In genomic region chr20:57244627-57245214, GRCh38 we compare ENCODE assay signal across 16 cellular contexts. TPM values are rescaled to one million over a fixed set of nuclear protein-coding genes. Genes with fewer than 3 reads are reported as not detected.
DNase-seq lines count a peak whose midpoint lies in the region; ATAC-seq, FAIRE-seq and TF ChIP-seq lines count a peak whose summit lies in the region.
"Had no signal": no experiment of that assay in that cellular context is flagged by ENCODE, and none has a peak within 500 bp of the region (broad histone marks: within the 10 kb centered on the region; RNA-seq: fewer than 3 reads in every experiment).

No MANE protein-coding gene starts in this region.

- in situ Hi-C loops in GM12878 (cut with MboI), result no loop called here

- no peak overlapping the region for H2BK20ac ChIP-seq in H9 (ENCODE audit: low read depth, low read length, poor library complexity, severe bottlenecking)

- H3K79me2 ChIP-seq in H9 (ENCODE audit: insufficient read depth, low read length), result no peaks in the 10 kb centered on the region
- no peaks in the 10 kb centered on the region for H3K79me2 ChIP-seq in GM12878 (ENCODE audit: control insufficient read depth, insufficient read depth, low read length)

- H4K20me1 ChIP-seq in H9 (ENCODE audit: control insufficient read depth, insufficient read depth, insufficient read length), result no peaks in the 10 kb centered on the region
- no peaks in the 10 kb centered on the region for H4K20me1 ChIP-seq in GM12878 (ENCODE audit: control insufficient read depth, insufficient read depth)

- H3K27me3 Mint-ChIP-seq in H9 (ENCODE audit: low read depth), result peaks cover 5% of the 10 kb centered on the region
- peaks cover 35% of the 10 kb centered on the region for H3K27me3 Mint-ChIP-seq in nephron (ENCODE audit: low read depth)
- peaks cover 14% of the 10 kb centered on the region for H3K27me3 Mint-ChIP-seq in HFFc6 (ENCODE audit: insufficient read depth)

- H4K8ac ChIP-seq in H9 (replicated peaks; ENCODE audit: insufficient read length, low read depth, low read length), result no peak overlapping the region
- no peak overlapping the region for H4K8ac ChIP-seq in mesenchymal stem cell (ENCODE audit: low read length)

- H4K91ac ChIP-seq in H9 (ENCODE audit: insufficient read length, low read depth, low read length) (no peak overlapping the region), mesenchymal stem cell (ENCODE audit: low read length) (no peak overlapping the region)

- no peak overlapping the region for H2BK12ac ChIP-seq in H9 (ENCODE audit: insufficient read length, low read depth, low read length)
- H2BK12ac ChIP-seq in mesenchymal stem cell (ENCODE audit: low read length in 2 of 2), result no peak overlapping the region

- H2AK5ac ChIP-seq in H9 (ENCODE audit: insufficient read length, low read length) (no peak overlapping the region), mesenchymal stem cell (ENCODE audit: low read length, severe bottlenecking) (no peak overlapping the region)

- BruUV-seq in GM12878 (replicated peaks; lab: Mats Ljungman, UMichigan), result no TSS peak

- H3K4me1 ChIP-seq in H9 (ENCODE audit: insufficient read depth, low read length) (peaks cover 2% of the 10 kb centered on the region), GM12878 (ENCODE audit: control insufficient read depth, insufficient read depth, low read length) (no peaks in the 10 kb centered on the region), mesenchymal stem cell (ENCODE audit: control insufficient read depth, insufficient read depth, low read depth, low read length) (no peaks in the 10 kb centered on the region)
- H3K4me1 ChIP-seq: colonic mucosa had no signal

- H3K23ac ChIP-seq in H9 (ENCODE audit: insufficient read length, low read depth, low read length) (no peak overlapping the region), mesenchymal stem cell (ENCODE audit: low read length in 2 of 2) (no peak overlapping the region)

- H3K4me2 ChIP-seq in H9 (ENCODE audit: insufficient read depth, insufficient read length, low read length) (no peak overlapping the region), GM12878 (ENCODE audit: control insufficient read depth, insufficient read depth) (no peak overlapping the region), mesenchymal stem cell (ENCODE audit: low read length, poor library complexity, severe bottlenecking) (no peak overlapping the region)

- H3K18ac ChIP-seq in H9 (ENCODE audit: insufficient read length, low read depth, low read length), result no peak overlapping the region
- H3K18ac ChIP-seq in mesenchymal stem cell (ENCODE audit: low read depth in 1 of 2, low read length in 2 of 2), result no peak overlapping the region

- ATAC-seq in GM12878 (no peak), HG02798 (IDR thresholded peaks at IDR 0.05; ENCODE audit: poor library complexity, unreplicated experiment) (no peak)

- POLR2A ChIA-PET in GM12878 (lab: Charles Lee), result no interaction called here

- no CpG with 5 or more reads among the region's 3 CpGs for WGBS in H9 (ENCODE audit: extremely low coverage, insufficient read length, low lambda C conversion rate)
- WGBS in GM12878 (ENCODE audit: insufficient coverage, insufficient replicate concordance, low lambda C conversion rate, missing lambda C conversion rate), result 0% methylated on average over 3 of the region's 3 CpGs
- no CpG with 5 or more reads among the region's 3 CpGs for WGBS in mesenchymal stem cell

- peaks cover 13 to 16% (median 15%) of the 10 kb centered on the region in 3 experiments for H3K36me3 Mint-ChIP-seq in H9 (ENCODE audit: insufficient read depth in 1 of 3, low read depth in 3 of 3)
- H3K36me3 Mint-ChIP-seq in nephron (ENCODE audit: low read depth), result peaks cover 23% of the 10 kb centered on the region
- no peaks in the 10 kb centered on the region; the same call in 1 of the 2 replicates for H3K36me3 Mint-ChIP-seq in HFFc6 (ENCODE audit: low read depth)
- H3K36me3 Mint-ChIP-seq: CD4-positive, alpha-beta memory T cell had no signal

- H3K27me3 ChIP-seq in H9 (ENCODE audit: insufficient read depth, low read length) (no peaks in the 10 kb centered on the region), GM12878 (replicated peaks in 1 of 2; ENCODE audit: control insufficient read depth in 2 of 2, insufficient read depth in 2 of 2, low read length in 1 of 2) (no peaks in the 10 kb centered on the region; a peak in 2 of 4 replicates), mesenchymal stem cell (ENCODE audit: control insufficient read depth in 1 of 2, insufficient read depth in 1 of 2, low read length in 2 of 2) (peaks cover 19 to 50% of the 10 kb centered on the region in 2 experiments)
- H3K27me3 ChIP-seq: colonic mucosa had no signal

- no peak overlapping the region for H3K4ac ChIP-seq in H9 (ENCODE audit: low read depth, low read length)
- H3K4ac ChIP-seq in mesenchymal stem cell (ENCODE audit: low read depth in 1 of 2, low read length in 2 of 2), result no peak overlapping the region

- H3K27ac Mint-ChIP-seq in H9 (0 out of 7 replicates have a peak overlapping the region, but pooled peaks of 1 of the 3 experiments have one; percentile 15), nephron (peak overlapping the region; percentile 70 to 93 (median 93)), HFFc6 (no peak overlapping the region)
- H3K27ac Mint-ChIP-seq: CD4-positive, alpha-beta memory T cell had no signal

- H4K5ac ChIP-seq in H9 (ENCODE audit: insufficient read length, low read depth, low read length), result no peak overlapping the region

- H2BK15ac ChIP-seq in H9 (ENCODE audit: low read depth, low read length), result no peak overlapping the region
- no peak overlapping the region for H2BK15ac ChIP-seq in mesenchymal stem cell (ENCODE audit: low read depth, poor library complexity, severe bottlenecking)

- TF ChIP-seq EP300 in GM12878 (IDR thresholded peaks at IDR 0.05; ENCODE audit: borderline replicate concordance in 1 of 2, control insufficient read depth in 1 of 2, low read depth in 2 of 2, low read length in 2 of 2), result no peak

- H3K4me3 Mint-ChIP-seq in H9 (no peak overlapping the region), nephron (no peak overlapping the region), HFFc6 (no peak overlapping the region)
- H3K4me3 Mint-ChIP-seq: CD4-positive, alpha-beta memory T cell had no signal

- H2AFZ ChIP-seq in H9 (ENCODE audit: low read length) (no peak overlapping the region), GM12878 (ENCODE audit: control insufficient read depth, low read depth, low read length) (no peak overlapping the region), mesenchymal stem cell (ENCODE audit: low read depth, low read length) (no peak overlapping the region)

- TF ChIP-seq RAD21 in GM12878 (IDR thresholded peaks at IDR 0.05; ENCODE audit: insufficient read depth, low read depth, low read length), result no peak

- H2BK120ac ChIP-seq in H9 (ENCODE audit: low read depth, low read length, poor library complexity, severe bottlenecking), result no peak overlapping the region
- no peak overlapping the region for H2BK120ac ChIP-seq in mesenchymal stem cell (ENCODE audit: low read depth, low read length)

- H3K14ac ChIP-seq in H9 (ENCODE audit: insufficient read depth, low read length) (no peak overlapping the region), mesenchymal stem cell (ENCODE audit: low read length in 2 of 2) (no peak overlapping the region)

- CTCF ChIA-PET in GM12878 (lab: Yijun Ruan, JAX), result interaction anchor here (0.6 kb wide), 1 partner anchor 1852 kb away, joined by 3 read pairs; no protein-coding TSS in a partner anchor

- no peak overlapping the region for H2BK5ac ChIP-seq in H9 (ENCODE audit: insufficient read length, low read length)
- H2BK5ac ChIP-seq in mesenchymal stem cell (ENCODE audit: low read depth, low read length, poor library complexity, severe bottlenecking), result no peak overlapping the region

- H3K36me3 ChIP-seq in GM12878 (ENCODE audit: control insufficient read depth in 2 of 2, insufficient read depth in 2 of 2, low read length in 1 of 2) (no peaks in the 10 kb centered on the region), mesenchymal stem cell (ENCODE audit: control insufficient read depth in 1 of 2, insufficient read depth in 2 of 2, low read depth in 1 of 2, low read length in 2 of 2) (no peaks in the 10 kb centered on the region)
- H3K36me3 ChIP-seq: colonic mucosa had no signal

- peaks cover 11% of the 10 kb centered on the region in 2 experiments for H3K9me3 Mint-ChIP-seq in H9
- H3K9me3 Mint-ChIP-seq in nephron, result peaks cover 5% of the 10 kb centered on the region
- H3K9me3 Mint-ChIP-seq in HFFc6, result no peaks in the 10 kb centered on the region; the same call in 1 of the 2 replicates

- intact Hi-C loops in GM12878 (cut with micrococcal nuclease; ENCODE audit: unreplicated experiment), result no loop called here

- H3K4me3 ChIP-seq in GM12878, result no peak overlapping the region
- no peak overlapping the region for H3K4me3 ChIP-seq in mesenchymal stem cell (ENCODE audit: insufficient read depth in 1 of 2, low read depth in 1 of 2, low read length in 2 of 2)
- H3K4me3 ChIP-seq: colonic mucosa had no signal

- DNase-seq in H9, result peak; percentile 73
- DNase-seq in NAMALWA (ENCODE audit: low spot score), result peak; percentile 51
- DNase-seq in GM12878 (ENCODE audit: low read depth, low spot score), result no peak
- no peak for DNase-seq in mesenchymal stem cell
- no peak for DNase-seq in HFFc6
- DNase-seq in activated naive CD4-positive, alpha-beta T cell (lab: John Stamatoyannopoulos, UW), result no peak
- DNase-seq: activated effector memory CD4-positive, alpha-beta T cell treated with Interleukin-2 at 50 U/mL for 16 hours; CD4-positive, alpha-beta memory T cell; colonic mucosa; glutamatergic neuron; kidney; NCI-H2171; stimulated activated CD4-positive, alpha-beta T cell treated with anti-CD3 and anti-CD28 coated beads, Interleukin-15, amount 100 ng/mL, for 24 hours; SW 1271 had no signal

- H3K4me1 Mint-ChIP-seq in H9, result peaks cover 20 to 22% of the 10 kb centered on the region in 2 experiments
- H3K4me1 Mint-ChIP-seq in nephron, result peaks cover 25% of the 10 kb centered on the region
- no peaks in the 10 kb centered on the region for H3K4me1 Mint-ChIP-seq in HFFc6 (ENCODE audit: low read depth)
- H3K4me1 Mint-ChIP-seq: CD4-positive, alpha-beta memory T cell had no signal

- RAD21 ChIA-PET in GM12878 (lab: Charles Lee; ENCODE audit: unreplicated experiment), result interaction anchor here (0.6 kb wide), 1 partner anchor 85 kb away, joined by 3 read pairs; no protein-coding TSS in a partner anchor

- FAIRE-seq in GM12878 (lab: Jason Lieb, UNC), result no peak
- FAIRE-seq: kidney had no signal

- H3K9ac ChIP-seq in H9 (ENCODE audit: extremely low read depth, insufficient read length, low read length) (no peak overlapping the region), GM12878 (ENCODE audit: control insufficient read depth, insufficient read depth, low read length) (no peak overlapping the region), mesenchymal stem cell (ENCODE audit: low read length) (no peak overlapping the region)

- H3K56ac ChIP-seq in H9 (ENCODE audit: insufficient read length, low read depth, low read length), result no peak overlapping the region

- peak; percentile 54 for TF ChIP-seq CTCF in H9 (conservative IDR thresholded peaks at IDR 0.05)
- TF ChIP-seq CTCF in GM12878 (IDR thresholded peaks at IDR 0.05 in 2 of 3, conservative IDR thresholded peaks at IDR 0.05 in 1 of 3; ENCODE audit: control insufficient read depth in 2 of 3, extremely low read depth in 1 of 3, insufficient read depth in 1 of 3, low read depth in 3 of 3, low read length in 3 of 3), result no peak
- TF ChIP-seq CTCF in nephron (IDR thresholded peaks at IDR 0.05; ENCODE audit: unreplicated experiment in 3 of 3), result peak in 1 of 3 experiments; percentile 15
- no peak for TF ChIP-seq CTCF in HFFc6 (IDR thresholded peaks at IDR 0.05)

- no peak overlapping the region for H3T11ph ChIP-seq in H9 (ENCODE audit: low read length)

- no peaks in the 10 kb centered on the region for H3K9me3 ChIP-seq in H9 (ENCODE audit: control insufficient read depth, low read depth, low read length)
- H3K9me3 ChIP-seq in GM12878 (replicated peaks; ENCODE audit: control insufficient read depth, insufficient read depth, low read length), result no peaks in the 10 kb centered on the region
- H3K9me3 ChIP-seq in mesenchymal stem cell (ENCODE audit: control insufficient read depth, low read length), result peaks cover 4% of the 10 kb centered on the region
- H3K9me3 ChIP-seq: colonic mucosa had no signal

- H3K79me1 ChIP-seq in H9 (ENCODE audit: insufficient read depth, low read depth, low read length, poor library complexity, severe bottlenecking), result no peaks in the 10 kb centered on the region
- no peaks in the 10 kb centered on the region for H3K79me1 ChIP-seq in mesenchymal stem cell (replicated peaks; ENCODE audit: low read length, poor library complexity, severe bottlenecking)

- no peaks in the 10 kb centered on the region for H3K23me2 ChIP-seq in H9 (ENCODE audit: insufficient read length, low read depth, low read length, poor library complexity, severe bottlenecking)

- no peak for TF ChIP-seq POLR2A in GM12878 (IDR thresholded peaks at IDR 0.05; ENCODE audit: low read depth, low read length)

- SMC1A ChIA-PET in GM12878 (lab: Charles Lee; ENCODE audit: uncharacterized antibody, unreplicated experiment), result no interaction called here

- no peak overlapping the region for H3K27ac ChIP-seq in H9 (ENCODE audit: insufficient read length, low read depth, low read length)
- H3K27ac ChIP-seq in GM12878 (ENCODE audit: control insufficient read depth, insufficient read depth), result no peak overlapping the region
- H3K27ac ChIP-seq in mesenchymal stem cell (ENCODE audit: low read length, poor library complexity, severe bottlenecking), result no peak overlapping the region
- H3K27ac ChIP-seq: colonic mucosa had no signal

RNA-seq across cellular contexts. Expression of gene BMP7, which starts 21.7 kb away (rescaled TPM):
- 17.7 and 19.6 TPM in 2 replicates for total RNA-seq in H9 (2021)
- not detected in 2 replicates for total RNA-seq in GM12878 (2013; cell fraction: nucleolus; rRNA removed)
- total RNA-seq in GM12878 (2014; rRNA removed), result not detected in 2 replicates
- total RNA-seq in GM12878 (2014; rRNA removed; fragmentation: Illumina TruSeq; extraction: Trizol), result not detected in 2 replicates
- total RNA-seq in GM12878 (2021), result 0.05 and 0.51 TPM in 2 replicates
- polyA plus RNA-seq in GM12878 (2011; ENCODE audit: low read depth), result not detected
- 0.04 and 0.18 TPM in 2 replicates for polyA plus RNA-seq in GM12878 (2011; rRNA removed)
- 0.05 TPM in 1 of 2 replicates, not detected in the other for polyA plus RNA-seq in GM12878 (2011; cell fraction: cytosol; rRNA removed)
- polyA plus RNA-seq in GM12878 (2011; cell fraction: nucleus; rRNA removed), result not detected in 2 replicates
- not detected in 2 replicates for polyA plus RNA-seq in GM12878 (2012)
- not detected in 2 replicates for polyA plus RNA-seq in GM12878 (2014; fragmentation: Illumina TruSeq; extraction: Trizol)
- not detected for polyA plus RNA-seq in GM12878 (2014; fragmentation: Nextera tagmentation; extraction: Ambion mirVana)
- polyA plus RNA-seq in GM12878 (2014; rRNA removed), result not detected in 2 replicates
- under 1 TPM in 1 of 2 experiments, not detected in 1; 0.28 TPM for polyA plus RNA-seq in GM12878 (2016; fragmentation: Nextera tagmentation; extraction: Ambion mirVana)
- 0.07 TPM in 1 of 2 replicates, not detected in the other for polyA minus RNA-seq in GM12878 (2011; rRNA and poly(A)+ RNA removed)
- polyA minus RNA-seq in GM12878 (2011; cell fraction: cytosol; rRNA and poly(A)+ RNA removed), result not detected in 2 replicates
- polyA minus RNA-seq in GM12878 (2011; cell fraction: nucleus; rRNA and poly(A)+ RNA removed), result not detected in 2 replicates
- 0.46 TPM for polyA plus RNA-seq in mesenchymal stem cell (2013, experiment 1 of 2)
- 0.37 TPM for polyA plus RNA-seq in mesenchymal stem cell (2013, experiment 2 of 2)
- not detected for total RNA-seq in HFFc6 (2021; fragmentation: NEBNext Ultra II Directional; extraction: Animal tissue kit (Norgen Biotek cat#: 25700))
- total RNA-seq: CD4-positive, alpha-beta memory T cell had no signal
- polyA plus RNA-seq: CD4-positive, alpha-beta memory T cell had no signal

Comparison
In these comparisons a context has a peak if more than half of its experiments do, and no peak if none do; other contexts are left out.
1. DNase-seq: peak in H9 (single experiment) and NAMALWA (single experiment); none in GM12878 (single experiment), mesenchymal stem cell (single experiment), HFFc6 (single experiment) and activated naive CD4-positive, alpha-beta T cell (0 of 4).
2. RNA of gene BMP7, which starts 21.7 kb away (total RNA-seq): 17.7 to 19.6 TPM in H9; 0.05 to 0.51 TPM in GM12878 and not detected in HFFc6; every median in the first group is over 10 times any median in the second.